ENCODE assay signal across 13 cellular contexts in genomic region chr12:116427200-116427932, GRCh38.
DNase-seq lines count a peak whose midpoint lies in the region; ATAC-seq and TF ChIP-seq lines count a peak whose summit lies in the region.
"Had no signal": no experiment of that assay in that cellular context is flagged by ENCODE, and none has a peak within 500 bp of the region (broad histone marks: within the 10 kb centered on the region; RNA-seq: fewer than 3 reads in every experiment).

No MANE protein-coding gene starts in this region.

- peak overlapping the region; percentile 37 for H3K9ac ChIP-seq in HUES48 (ENCODE audit: low read depth, low read length)

- peak overlapping the region; percentile 94 for H3K27ac ChIP-seq in HUES48 (ENCODE audit: low read depth, low read length)

- no peaks in the 10 kb centered on the region for H3K9me3 ChIP-seq in BE2C
- H3K9me3 ChIP-seq in HUES48 (ENCODE audit: control insufficient read depth, insufficient read depth, low read length): no peaks in the 10 kb centered on the region

- no peak for TF ChIP-seq CTCF in BE2C (IDR thresholded peaks at IDR 0.05; ENCODE audit: low read depth, low read length)

- H3K4me1 ChIP-seq in BE2C (peaks cover 5% of the 10 kb centered on the region; the same call in 1 of the 2 replicates), HUES48 (ENCODE audit: control insufficient read depth, insufficient read depth, low read length) (peaks cover 35% of the 10 kb centered on the region)

- no peak for ATAC-seq in HG03439 (IDR thresholded peaks at IDR 0.05; ENCODE audit: unreplicated experiment)
- no peak for ATAC-seq in GM19463 (IDR thresholded peaks at IDR 0.05; ENCODE audit: unreplicated experiment)
- ATAC-seq: stimulated activated memory B cell treated with anti-CD40 and anti-IgM and Interleukin-4, amounts not matched to agents 10 μg/mL and 1 μg/mL and 100 μg/mL, for 72 hours had no signal

- DNase-seq in BE2C (no peak), astrocyte of the hippocampus (ENCODE audit: low read depth, low spot score) (peak; percentile 89), kidney tubule cell (ENCODE audit: low spot score) (peak; percentile 14), HUDEP-2 (lab: John Stamatoyannopoulos, UW; ENCODE audit: unreplicated experiment in 76 of 76) (no peak), SKM-1 (lab: John Stamatoyannopoulos, UW; ENCODE audit: unreplicated experiment) (no peak)
- DNase-seq: activated CD8-positive, alpha-beta memory T cell treated with anti-CD3 and anti-CD28 coated beads for 24 hours; NCI-H187 treated with DMSO at 0.1 percent for 48 hours; stimulated activated CD4-positive, alpha-beta T cell treated with anti-CD3 and anti-CD28 coated beads, Interleukin-1b, Interleukin-23, amount 100 ng/mL, for 48 hours had no signal

- peak overlapping the region; percentile 39 for H3K4me3 ChIP-seq in BE2C (ENCODE audit: low read depth, low read length)
- H3K4me3 ChIP-seq in HUES48 (ENCODE audit: low read depth, low read length): peak overlapping the region; percentile 42
- H3K4me3 ChIP-seq: coronary artery had no signal

- H3K27me3 ChIP-seq in BE2C (no peaks in the 10 kb centered on the region), HUES48 (ENCODE audit: control insufficient read depth, insufficient read depth, low read length) (no peaks in the 10 kb centered on the region)

- H3K36me3 ChIP-seq in BE2C (no peaks in the 10 kb centered on the region), HUES48 (ENCODE audit: control insufficient read depth, insufficient read depth, low read length) (no peaks in the 10 kb centered on the region)

Comparison
In these comparisons a context has a peak if more than half of its experiments do, and no peak if none do; other contexts are left out.
1. DNase-seq: peak in astrocyte of the hippocampus (single experiment) and kidney tubule cell (single experiment); none in BE2C (single experiment), HUDEP-2 (0 of 76) and SKM-1 (single experiment).